8 cellular contexts compared by ENCODE assay signal in the genomic region with DNA sequence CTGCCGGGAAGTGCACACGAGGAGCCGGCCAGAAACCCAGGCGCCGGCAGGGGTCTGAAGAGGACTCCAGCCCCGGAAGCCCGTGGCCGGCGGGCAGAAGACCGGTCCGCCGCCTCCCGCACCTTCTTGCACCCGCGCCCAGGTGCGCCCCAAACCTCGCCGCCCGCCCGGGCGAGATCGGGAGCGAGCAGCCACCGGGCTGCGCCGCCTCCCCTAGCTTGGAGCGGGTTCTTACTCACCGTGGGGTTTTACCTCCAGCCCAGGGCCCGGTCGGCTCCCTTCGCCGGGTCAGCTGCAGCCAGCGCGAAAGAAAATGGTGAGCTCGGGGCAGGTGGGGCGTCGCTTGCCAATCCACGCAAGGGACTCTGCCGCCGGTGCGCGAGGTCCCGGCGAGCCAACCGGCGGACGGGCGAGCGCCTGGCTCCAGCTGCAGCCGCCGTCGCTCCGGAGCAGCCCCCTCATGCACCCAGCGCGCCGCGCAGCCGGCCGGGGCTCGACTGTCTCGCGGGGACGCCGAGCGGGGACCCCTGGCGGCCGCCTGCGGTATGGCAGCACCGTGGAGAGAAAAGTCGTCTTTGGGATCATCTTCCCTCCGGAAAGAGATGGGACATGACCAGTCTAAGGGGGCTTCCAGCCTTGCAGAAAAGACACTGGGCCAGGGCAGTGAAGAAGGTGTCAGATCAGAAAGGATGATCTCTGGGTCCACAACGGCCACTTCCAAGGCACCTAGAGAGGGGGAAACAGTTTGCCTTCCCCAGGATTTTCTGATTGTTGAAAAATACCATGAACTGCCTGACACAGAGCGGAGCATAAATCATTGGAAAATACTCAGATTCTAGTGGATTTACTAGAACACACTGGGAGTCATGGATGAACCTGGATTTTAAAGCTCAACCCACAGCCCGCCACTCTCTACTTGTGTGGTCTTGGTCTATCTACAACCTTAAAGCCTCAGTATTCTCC. TPM values are rescaled to one million over a fixed set of nuclear protein-coding genes. Genes with fewer than 3 reads are reported as not detected.
DNase-seq lines count a peak whose midpoint lies in the region; ATAC-seq and TF ChIP-seq lines count a peak whose summit lies in the region.

Gene MOB3B, minus strand, starts transcription at position 499 of the 963 bp plus-strand sequence. CDS start 74,264 bp downstream, outside the sequence.

- peaks cover 28% of the 10 kb centered on the region for H3K27me3 Mint-ChIP-seq in endodermal cell (ENCODE audit: insufficient read depth)
- no peaks in the 10 kb centered on the region for H3K27me3 Mint-ChIP-seq in mesothelial cell of epicardium (ENCODE audit: low read depth)

- H3K27ac Mint-ChIP-seq in endodermal cell = peak within 1 kb of the TSS; percentile 75
- peak within 1 kb of the TSS; percentile 97 for H3K27ac Mint-ChIP-seq in mesothelial cell of epicardium

- peak within 1 kb of the TSS; percentile 86 for H3K4me3 Mint-ChIP-seq in endodermal cell
- H3K4me3 Mint-ChIP-seq in mesothelial cell of epicardium = peak within 1 kb of the TSS; percentile 94

- no peaks in the 10 kb centered on the region for H3K36me3 ChIP-seq in endodermal cell (ENCODE audit: control insufficient read depth, insufficient read depth, low read length)

- TF ChIP-seq CTCF in endodermal cell (conservative IDR thresholded peaks at IDR 0.05) (peak; percentile 94), mesothelial cell of epicardium (IDR thresholded peaks at IDR 0.05; ENCODE audit: unreplicated experiment) (peak; percentile 99)

- H3K4me1 ChIP-seq in endodermal cell (ENCODE audit: control insufficient read depth, insufficient read depth, low read length) = peaks cover 4% of the 10 kb centered on the region

- no peak within 1 kb of the TSS for H3K27ac ChIP-seq in endodermal cell (ENCODE audit: low read depth, low read length)

- DNase-seq in Ammon's horn (ENCODE audit: low spot score) (peak; percentile 86), NCI-H748 (lab: John Stamatoyannopoulos, UW; ENCODE audit: unreplicated experiment) (peak; percentile 87), endodermal cell (peak; percentile 95), mesothelial cell of epicardium (ENCODE audit: low spot score in 2 of 2, unreplicated experiment in 2 of 2) (peak; percentile 80 to 96)
- peak; percentile 83 for DNase-seq in activated CD8-positive, alpha-beta memory T cell treated with anti-CD3 and anti-CD28 coated beads, Interleukin-2, amount 50 U/mL, for 4 hours
- DNase-seq in stimulated activated CD8-positive, alpha-beta memory T cell treated with anti-CD3 and anti-CD28 coated beads, Interleukin-15, amount 100 ng/mL, for 4 hours (ENCODE audit: low read depth in 2 of 2) = peak; percentile 52 to 61

- no peaks in the 10 kb centered on the region for H3K9me3 ChIP-seq in endodermal cell (ENCODE audit: control insufficient read depth, low read length)

- H3K36me3 Mint-ChIP-seq in endodermal cell (ENCODE audit: low read depth) = no peaks in the 10 kb centered on the region
- H3K36me3 Mint-ChIP-seq in mesothelial cell of epicardium = no peaks in the 10 kb centered on the region

- peak within 1 kb of the TSS; percentile 88 for H3K4me3 ChIP-seq in endodermal cell (ENCODE audit: low read length)

- H3K27me3 ChIP-seq in endodermal cell (ENCODE audit: control insufficient read depth, insufficient read depth, low read length, poor library complexity, severe bottlenecking) = peaks cover 29% of the 10 kb centered on the region

- ATAC-seq in GM19043 (IDR thresholded peaks at IDR 0.05; ENCODE audit: low read depth, unreplicated experiment) (peak; percentile 69), HG03342 (IDR thresholded peaks at IDR 0.05; ENCODE audit: unreplicated experiment) (peak; percentile 69)

- 3 to 6% methylated on average over 29 to 74 of the region's 74 CpGs for WGBS in endodermal cell (ENCODE audit: insufficient coverage in 1 of 2, insufficient read length in 1 of 2), 2 experiments

- H3K9ac ChIP-seq in endodermal cell (ENCODE audit: extremely low read depth, low read length, poor library complexity, severe bottlenecking) = peak within 1 kb of the TSS; percentile 67

- peaks cover 6% of the 10 kb centered on the region for H3K4me1 Mint-ChIP-seq in endodermal cell
- peaks cover 51% of the 10 kb centered on the region for H3K4me1 Mint-ChIP-seq in mesothelial cell of epicardium

- H3K9me3 Mint-ChIP-seq in endodermal cell (no peaks in the 10 kb centered on the region), mesothelial cell of epicardium (no peaks in the 10 kb centered on the region)

RNA-seq across cellular contexts. Expression of gene MOB3B, which starts in this region (rescaled TPM):
- 1 to 10 TPM; 5.6 to 6.2 TPM for total RNA-seq in endodermal cell
- 5.8 TPM for polyA plus RNA-seq in endodermal cell (2013, experiment 1 of 2)
- polyA plus RNA-seq in endodermal cell (2013, experiment 2 of 2) = 6.0 TPM
- total RNA-seq in mesothelial cell of epicardium = 13.6 to 14.8 TPM (median 14.6 TPM) in 3 replicates
